Comparison of ENCODE assay signal across 9 cellular contexts in genomic region chr2:200861617-200862016, GRCh38. TPM values are rescaled to one million over a fixed set of nuclear protein-coding genes. Genes with fewer than 3 reads are reported as not detected.
DNase-seq lines count a peak whose midpoint lies in the region; ATAC-seq and TF ChIP-seq lines count a peak whose summit lies in the region.
"Had no signal": no experiment of that assay in that cellular context is flagged by ENCODE, and none has a peak within 500 bp of the region (broad histone marks: within the 10 kb centered on the region; RNA-seq: fewer than 3 reads in every experiment).

No MANE protein-coding gene starts in this region.

- 0 out of 2 replicates have a peak overlapping the region, but pooled peaks have one; percentile 2 for H3K27ac ChIP-seq in SU-DHL-6 (ENCODE audit: low read depth, low read length)

- H2AFZ ChIP-seq in SU-DHL-6 (ENCODE audit: low read depth, low read length, severe bottlenecking) = no peak overlapping the region

- H3K36me3 ChIP-seq in SU-DHL-6 (ENCODE audit: low read length) = peaks cover 56% of the 10 kb centered on the region

- TF ChIP-seq CTCF in GM12864 (IDR thresholded peaks at IDR 0.05; ENCODE audit: low read depth, low read length, missing control alignments) (no peak), SU-DHL-6 (IDR thresholded peaks at IDR 0.05; ENCODE audit: insufficient read depth, low read length, poor library complexity, severe bottlenecking) (no peak), fibroblast of mammary gland (conservative IDR thresholded peaks at IDR 0.05; ENCODE audit: control insufficient read depth, insufficient read depth, low read depth, low read length) (no peak), retinal pigment epithelial cell (conservative IDR thresholded peaks at IDR 0.05; ENCODE audit: low read depth, low read length) (no peak)

- H3K4me3 ChIP-seq in GM12864 (ENCODE audit: low read depth, low read length) = peak overlapping the region; percentile 72
- H3K4me3 ChIP-seq in SU-DHL-6 (ENCODE audit: insufficient read depth, low read length, poor library complexity, severe bottlenecking) = peak overlapping the region; percentile 89
- H3K4me3 ChIP-seq in fibroblast of mammary gland (ENCODE audit: control insufficient read depth, low read depth, low read length) = peak overlapping the region; percentile 98
- peak overlapping the region; percentile 100 for H3K4me3 ChIP-seq in retinal pigment epithelial cell (ENCODE audit: low read length)

- no peak for DNase-seq in GM12864 (ENCODE audit: low read depth)
- DNase-seq in fibroblast of mammary gland (ENCODE audit: low read depth) = no peak
- DNase-seq in retinal pigment epithelial cell (ENCODE audit: low read depth) = no peak
- no peak for DNase-seq in mesenteric fat pad (ENCODE audit: low spot score)
- DNase-seq in ureter (ENCODE audit: low spot score) = no peak
- DNase-seq in SHP77 (lab: John Stamatoyannopoulos, UW) = no peak
- DNase-seq: activated CD4-positive, alpha-beta T cell treated with anti-CD3 and anti-CD28 coated beads for 1 hour had no signal

- H4K20me1 ChIP-seq in SU-DHL-6 (ENCODE audit: low read depth, low read length) = peaks cover 36% of the 10 kb centered on the region

- no peaks in the 10 kb centered on the region for H3K9me2 ChIP-seq in SU-DHL-6 (replicated peaks; ENCODE audit: insufficient read depth, low read length)

- H3K4me2 ChIP-seq in SU-DHL-6 (ENCODE audit: low read depth, low read length, poor library complexity, severe bottlenecking) = peak overlapping the region; percentile 89

- H3F3A ChIP-seq in SU-DHL-6 (ENCODE audit: insufficient read depth) = peaks cover 24% of the 10 kb centered on the region

- H3K27me3 ChIP-seq in SU-DHL-6 (ENCODE audit: low read length) = no peaks in the 10 kb centered on the region

- peak overlapping the region; percentile 97 for H3K9ac ChIP-seq in SU-DHL-6 (ENCODE audit: low read length)

- H3K9me3 ChIP-seq in SU-DHL-6 (ENCODE audit: insufficient read depth, low read length) = no peaks in the 10 kb centered on the region

- no peak for ATAC-seq in HG03571 (IDR thresholded peaks at IDR 0.05; ENCODE audit: unreplicated experiment)

- H3K79me2 ChIP-seq in SU-DHL-6 (ENCODE audit: insufficient read depth, low read length) = peaks cover 78% of the 10 kb centered on the region

RNA-seq across cellular contexts. Expression of gene CLK1, which starts 2.8 kb away (rescaled TPM):
- total RNA-seq in mesenteric fat pad (105 TPM), ureter (116 TPM)

RNA-seq across cellular contexts. Expression of gene PPIL3, which starts 27.3 kb away (rescaled TPM):
- total RNA-seq in mesenteric fat pad (19.8 TPM), ureter (30.8 TPM)

RNA-seq across cellular contexts. Expression of gene NIF3L1, which starts 27.6 kb away (rescaled TPM):
- total RNA-seq in mesenteric fat pad = 13.7 TPM
- 30.8 TPM for total RNA-seq in ureter

RNA-seq across cellular contexts. Expression of gene BZW1, which starts 49.9 kb away (rescaled TPM):
- 332 TPM for total RNA-seq in mesenteric fat pad
- 242 TPM for total RNA-seq in ureter
